In the genomic region with DNA sequence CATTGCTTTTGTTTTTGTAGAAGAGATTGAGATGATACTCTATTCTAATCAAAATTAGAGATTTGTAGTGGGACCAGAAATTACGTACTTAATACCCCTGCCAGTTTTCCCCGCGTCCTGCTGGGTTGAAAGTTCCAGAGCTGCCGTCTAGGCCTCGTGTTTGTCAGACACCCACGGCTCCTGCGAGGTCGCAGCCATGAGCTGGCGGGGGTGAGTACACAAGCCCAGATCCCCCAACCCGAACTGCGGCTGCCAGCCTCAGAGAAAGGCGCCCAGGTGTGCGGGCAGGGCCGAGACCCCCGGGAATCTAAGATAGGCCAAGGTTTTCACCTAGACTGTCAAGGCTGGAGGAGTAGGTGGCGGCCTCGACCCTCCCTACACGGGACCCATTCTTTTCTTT, we compare ENCODE assay signal across 29 cellular contexts. TPM values are rescaled to one million over a fixed set of nuclear protein-coding genes. Genes with fewer than 3 reads are reported as not detected.
"Had no signal": no experiment of that assay in that cellular context is flagged by ENCODE, and none has a peak within 500 bp of the region (broad histone marks: within the 10 kb centered on the region; RNA-seq: fewer than 3 reads in every experiment).

No MANE protein-coding gene starts in this region.

- H3K36me3 ChIP-seq: neural progenitor cell, ovary, right lobe of liver, sigmoid colon, suprapubic skin, thoracic aorta, thyroid gland, tibial nerve, upper lobe of left lung, vagina had no signal

- ATAC-seq: natural killer cell; psoas muscle; right cardiac atrium; right lobe of liver; stimulated activated memory B cell treated with anti-CD40 and anti-IgM and Interleukin-4, amounts not matched to agents 10 μg/mL and 1 μg/mL and 100 μg/mL, for 72 hours; stimulated activated naive CD8-positive, alpha-beta T cell treated with anti-CD3 and anti-CD28 coated beads, Interleukin-15, amount 100 ng/mL, for 72 hours; stimulated activated naive CD8-positive, alpha-beta T cell treated with anti-CD3 and anti-CD28 coated beads, Interleukin-15, Interleukin-2, amounts not matched to agents 100 U/mL and 50 U/mL, for 24 hours had no signal

- H3K27ac ChIP-seq: neural progenitor cell, ovary, parathyroid adenoma, psoas muscle, right lobe of liver, sigmoid colon, suprapubic skin, thoracic aorta, thyroid gland, tibial nerve, upper lobe of left lung, vagina had no signal

- DNase-seq: natural killer cell; occipital lobe; ovary; psoas muscle; right cardiac atrium; right lobe of liver; sigmoid colon; small intestine; stimulated activated CD4-positive, alpha-beta T cell treated with anti-CD3 and anti-CD28 coated beads, Interleukin-12 subunit alpha, Interleukin-12 subunit beta, amount 100 ng/mL, for 4 hours; stimulated activated CD4-positive, alpha-beta T cell treated with anti-CD3 and anti-CD28 coated beads, Interleukin-1b, Interleukin-23, amount 100 ng/mL, for 48 hours; stimulated activated CD4-positive, alpha-beta T cell treated with anti-CD3 and anti-CD28 coated beads, Interleukin-4, amount 100 ng/mL, for 1 hour; stimulated activated CD4-positive, alpha-beta T cell treated with anti-CD3 and anti-CD28 coated beads, Interleukin-4, amount 100 ng/mL, for 4 hours; stimulated activated CD8-positive, alpha-beta memory T cell treated with anti-CD3 and anti-CD28 coated beads, Interleukin-4, amount 100 ng/mL, for 48 hours; stimulated activated naive CD4-positive, alpha-beta T cell; stimulated activated naive CD8-positive, alpha-beta T cell treated with anti-CD3 and anti-CD28 coated beads, Interleukin-15, amount 100 ng/mL, for 72 hours; stimulated activated naive CD8-positive, alpha-beta T cell treated with anti-CD3 and anti-CD28 coated beads, Interleukin-15, Interleukin-2, amounts not matched to agents 100 U/mL and 50 U/mL, for 24 hours; substantia nigra; thyroid gland; trophoblast cell had no signal

- H3K9me3 ChIP-seq: ovary, psoas muscle, right lobe of liver, sigmoid colon, suprapubic skin, thoracic aorta, thyroid gland, upper lobe of left lung, vagina had no signal

- H3K27me3 ChIP-seq: neural progenitor cell, ovary, right lobe of liver, sigmoid colon, suprapubic skin, thyroid gland, tibial nerve, upper lobe of left lung, vagina had no signal

- FAIRE-seq: small intestine, urothelium cell line had no signal

- H3K4me3 ChIP-seq: neural progenitor cell, ovary, psoas muscle, right lobe of liver, sigmoid colon, suprapubic skin, thoracic aorta, thyroid gland, tibial nerve, upper lobe of left lung, vagina had no signal

- H2AFZ ChIP-seq: neural progenitor cell, parathyroid adenoma had no signal

- H3K4me2 ChIP-seq: neural progenitor cell had no signal

- H3K4me1 ChIP-seq: psoas muscle, right lobe of liver, sigmoid colon, suprapubic skin, thyroid gland, tibial nerve, upper lobe of left lung, vagina had no signal

- H3K9ac ChIP-seq: neural progenitor cell, parathyroid adenoma had no signal

RNA-seq across cellular contexts. Expression of a gene that starts 26.3 kb away (rescaled TPM):
- total RNA-seq: osteoblast had no signal
